Comparison of ENCODE assay signal across 14 cellular contexts in genomic region chr2:236503583-236503982, GRCh38.
"Had no signal": no experiment of that assay in that cellular context is flagged by ENCODE, and none has a peak within 500 bp of the region (broad histone marks: within the 10 kb centered on the region; RNA-seq: fewer than 3 reads in every experiment).

No MANE protein-coding gene starts in this region.

- H3K36me3 ChIP-seq: esophagus squamous epithelium, gastroesophageal sphincter, ovary, right lobe of liver, suprapubic skin, tibial artery had no signal

- H3K9me3 ChIP-seq: esophagus squamous epithelium, gastroesophageal sphincter, mucosa of descending colon, ovary, right lobe of liver, suprapubic skin, tibial artery had no signal

- H3K4me3 ChIP-seq: esophagus squamous epithelium, gastroesophageal sphincter, mucosa of descending colon, ovary, right lobe of liver, suprapubic skin, tibial artery had no signal

- H3K27me3 ChIP-seq: ovary, right lobe of liver had no signal

- ATAC-seq: mucosa of descending colon; naive thymus-derived CD8-positive, alpha-beta T cell; right lobe of liver; stimulated activated naive CD8-positive, alpha-beta T cell treated with anti-CD3 and anti-CD28 coated beads, Interleukin-15, Interleukin-2, amounts not matched to agents 100 U/mL and 50 U/mL, for 24 hours had no signal

- H3K27ac ChIP-seq: esophagus squamous epithelium, gastroesophageal sphincter, ovary, right lobe of liver, suprapubic skin, tibial artery had no signal

- DNase-seq: central memory CD4-positive, alpha-beta T cell; esophagus squamous epithelium; foreskin fibroblast; glutamatergic neuron; mucosa of descending colon; right lobe of liver; stimulated activated CD4-positive, alpha-beta T cell treated with anti-CD3 and anti-CD28 coated beads, Interleukin-4, amount 100 ng/mL, for 1 hour; stimulated activated CD8-positive, alpha-beta memory T cell treated with anti-CD3 and anti-CD28 coated beads, Interleukin-4, amount 100 ng/mL, for 48 hours; stimulated activated naive CD8-positive, alpha-beta T cell treated with anti-CD3 and anti-CD28 coated beads, Interleukin-15, Interleukin-2, amounts not matched to agents 100 U/mL and 50 U/mL, for 24 hours; tibial artery had no signal
